10 cellular contexts compared by ENCODE assay signal in the genomic region with DNA sequence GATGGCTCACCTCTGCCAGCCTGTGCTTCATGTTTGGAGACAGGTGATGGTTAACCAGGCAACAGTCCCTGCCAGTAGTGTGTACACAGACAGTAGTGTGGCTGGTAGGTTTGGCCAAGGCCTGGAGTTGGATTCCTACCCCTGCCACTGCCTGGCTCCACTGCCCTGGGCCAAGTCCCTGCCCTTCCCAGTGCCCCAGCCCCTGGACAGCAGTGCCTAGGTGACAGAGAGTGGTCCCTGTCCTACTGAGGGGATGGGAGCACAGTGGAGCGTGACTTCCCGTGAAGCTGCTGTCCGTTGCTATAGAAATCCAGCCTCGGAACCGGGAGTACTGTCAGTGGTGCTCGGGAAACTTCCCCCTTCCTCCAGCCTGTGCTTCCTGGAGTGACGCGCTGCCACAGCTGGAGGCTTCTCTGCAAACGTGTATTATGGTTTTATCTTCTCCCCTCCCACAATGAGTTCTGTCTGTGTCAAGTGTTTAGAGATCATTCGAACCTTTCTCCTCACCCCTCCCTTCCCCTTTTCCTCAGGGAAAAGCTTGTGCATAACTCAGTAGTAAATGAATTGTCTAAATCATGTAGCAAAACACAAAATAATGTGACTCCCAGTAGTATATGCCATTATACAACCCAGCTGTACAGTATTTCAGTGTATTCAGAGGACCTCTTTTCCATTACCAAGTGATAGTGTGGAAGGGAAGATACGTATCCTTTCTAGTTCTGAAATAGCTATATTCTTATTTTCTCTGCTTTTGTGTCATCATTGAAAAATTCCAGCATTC.
DNase-seq lines count a peak whose midpoint lies in the region; ATAC-seq and TF ChIP-seq lines count a peak whose summit lies in the region.
"Had no signal": no experiment of that assay in that cellular context is flagged by ENCODE, and none has a peak within 500 bp of the region (broad histone marks: within the 10 kb centered on the region; RNA-seq: fewer than 3 reads in every experiment).

No MANE protein-coding gene starts in this region.

- POLR2A ChIA-PET in AG04449 (lab: Yijun Ruan, JAX) = interaction anchor here (0.7 to 1.0 kb wide), 3 partner anchors 17 to 134 kb away, joined by 3 read pairs; no protein-coding TSS in a partner anchor

- no peak overlapping the region for H2AFZ ChIP-seq in KMS-11 (ENCODE audit: low read depth)

- 0 out of 2 replicates have a peak, but pooled peaks cover 8% of the 10 kb centered on the region for H4K20me1 ChIP-seq in KMS-11 (ENCODE audit: insufficient read depth)

- H3K36me3 ChIP-seq in KMS-11 (ENCODE audit: insufficient read depth) (no peaks in the 10 kb centered on the region), liver (ENCODE audit: control insufficient read depth in 4 of 4, insufficient read depth in 3 of 4, low read depth in 1 of 4, low read length in 3 of 4) (peaks cover 0 to 5% (median 0%) of the 10 kb centered on the region in 4 donors)

- H3K9me3 ChIP-seq in liver (ENCODE audit: control insufficient read depth in 4 of 4, low read length in 3 of 4) = no peaks in the 10 kb centered on the region

- DNase-seq in AG04449 (ENCODE audit: low read depth, low spot score) (no peak), astrocyte of the spinal cord (ENCODE audit: low read depth, low spot score) (peak; percentile 79)
- DNase-seq: activated CD4-positive, alpha-beta T cell treated with anti-CD3 and anti-CD28 coated beads, Interleukin-2, amount 50 U/mL, for 4 hours; NCI-H2171 treated with DMSO at 0.1 percent for 48 hours had no signal

- H3K79me2 ChIP-seq in KMS-11 (ENCODE audit: insufficient read depth, low read depth) = peaks cover 100% of the 10 kb centered on the region

- H3K27me3 ChIP-seq in KMS-11 (ENCODE audit: insufficient read depth, low read depth) (no peaks in the 10 kb centered on the region), liver (ENCODE audit: control insufficient read depth in 4 of 4, insufficient read depth in 4 of 4, low read length in 3 of 4) (no peaks in the 10 kb centered on the region)

- WGBS in liver = 39% methylated on average over 11 of the region's 11 CpGs

- H3K4me1 ChIP-seq in KMS-11 (ENCODE audit: low read depth, poor library complexity, severe bottlenecking) (peaks cover 81% of the 10 kb centered on the region), liver (ENCODE audit: control insufficient read depth in 4 of 4, insufficient read depth in 4 of 4, low read length in 3 of 4) (peaks cover 21 to 63% (median 55%) of the 10 kb centered on the region in 4 donors)

- no peak for TF ChIP-seq CTCF in AG04449 (IDR thresholded peaks at IDR 0.05; ENCODE audit: insufficient read depth, low read length, missing control alignments)
- no peak for TF ChIP-seq CTCF in KMS-11 (conservative IDR thresholded peaks at IDR 0.05; ENCODE audit: low read depth, low read length)
- TF ChIP-seq CTCF in astrocyte of the spinal cord (IDR thresholded peaks at IDR 0.05; ENCODE audit: low read depth, low read length) = no peak
- TF ChIP-seq CTCF in liver (IDR thresholded peaks at IDR 0.05; ENCODE audit: low read depth, low read length, missing input control) = no peak

- H3K9ac ChIP-seq in KMS-11 = peak overlapping the region; percentile 23; the same call in 1 of the 2 replicates
- H3K9ac ChIP-seq in liver (ENCODE audit: low read depth in 1 of 2, low read length in 2 of 2) = no peak overlapping the region

- TF ChIP-seq RAD21 in liver (IDR thresholded peaks at IDR 0.05) = peak in 1 of 2 donors; percentile 65

- in situ Hi-C loops in astrocyte of the spinal cord (cut with HindIII; ENCODE audit: low sequenced_read_pairs) = no loop called here

- H3K4me3 ChIP-seq in AG04449 (ENCODE audit: low read depth, low read length) (peak overlapping the region; percentile 12), KMS-11 (IDR thresholded peaks at IDR 0.05; ENCODE audit: insufficient read depth, low read depth, low read length) (no peak overlapping the region), astrocyte of the spinal cord (ENCODE audit: low read depth, low read length) (no peak overlapping the region), liver (ENCODE audit: low read depth in 1 of 3, low read length in 3 of 3) (no peak overlapping the region)

- no peak for ATAC-seq in GM18867 (IDR thresholded peaks at IDR 0.05; ENCODE audit: unreplicated experiment)
- no peak for ATAC-seq in HG03378 (IDR thresholded peaks at IDR 0.05; ENCODE audit: unreplicated experiment)
- ATAC-seq in GM19395 (IDR thresholded peaks at IDR 0.05; ENCODE audit: unreplicated experiment) = no peak
- ATAC-seq in HG02642 (IDR thresholded peaks at IDR 0.05; ENCODE audit: poor library complexity, unreplicated experiment) = no peak

- H3K4me2 ChIP-seq in KMS-11 = peak overlapping the region; percentile 93

- CTCF ChIA-PET in AG04449 (lab: Yijun Ruan, JAX) = interaction anchor here (0.6 kb wide), 1 partner anchor 29 kb away, joined by 3 read pairs; no protein-coding TSS in a partner anchor

- H3K27ac ChIP-seq in KMS-11 (peak overlapping the region; percentile 54), liver (ENCODE audit: low read depth in 1 of 2, low read length in 2 of 2) (peak overlapping the region; percentile 25 to 36)

TF ChIP-seq in liver, 16 proteins besides CTCF, POLR2A, EP300 and RAD21:
- TF ChIP-seq, protein P1, sequence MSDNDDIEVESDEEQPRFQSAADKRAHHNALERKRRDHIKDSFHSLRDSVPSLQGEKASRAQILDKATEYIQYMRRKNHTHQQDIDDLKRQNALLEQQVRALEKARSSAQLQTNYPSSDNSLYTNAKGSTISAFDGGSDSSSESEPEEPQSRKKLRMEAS (IDR thresholded peaks at IDR 0.05) = peak; percentile 73
- TF ChIP-seq FOXA2 (IDR thresholded peaks at IDR 0.05) = peak; percentile 87
- peak; percentile 44 for TF ChIP-seq SP1 (IDR thresholded peaks at IDR 0.05)
- peak; percentile 51 for TF ChIP-seq FOXA1 (IDR thresholded peaks at IDR 0.05)
- TF ChIP-seq HNF4A (conservative IDR thresholded peaks at IDR 0.05) = peak; percentile 51 to 75
- no peak for TF ChIP-seq NR2F2 (IDR thresholded peaks at IDR 0.05)
- peak; percentile 47 for TF ChIP-seq YY1 (IDR thresholded peaks at IDR 0.05)
- TF ChIP-seq, protein P2, sequence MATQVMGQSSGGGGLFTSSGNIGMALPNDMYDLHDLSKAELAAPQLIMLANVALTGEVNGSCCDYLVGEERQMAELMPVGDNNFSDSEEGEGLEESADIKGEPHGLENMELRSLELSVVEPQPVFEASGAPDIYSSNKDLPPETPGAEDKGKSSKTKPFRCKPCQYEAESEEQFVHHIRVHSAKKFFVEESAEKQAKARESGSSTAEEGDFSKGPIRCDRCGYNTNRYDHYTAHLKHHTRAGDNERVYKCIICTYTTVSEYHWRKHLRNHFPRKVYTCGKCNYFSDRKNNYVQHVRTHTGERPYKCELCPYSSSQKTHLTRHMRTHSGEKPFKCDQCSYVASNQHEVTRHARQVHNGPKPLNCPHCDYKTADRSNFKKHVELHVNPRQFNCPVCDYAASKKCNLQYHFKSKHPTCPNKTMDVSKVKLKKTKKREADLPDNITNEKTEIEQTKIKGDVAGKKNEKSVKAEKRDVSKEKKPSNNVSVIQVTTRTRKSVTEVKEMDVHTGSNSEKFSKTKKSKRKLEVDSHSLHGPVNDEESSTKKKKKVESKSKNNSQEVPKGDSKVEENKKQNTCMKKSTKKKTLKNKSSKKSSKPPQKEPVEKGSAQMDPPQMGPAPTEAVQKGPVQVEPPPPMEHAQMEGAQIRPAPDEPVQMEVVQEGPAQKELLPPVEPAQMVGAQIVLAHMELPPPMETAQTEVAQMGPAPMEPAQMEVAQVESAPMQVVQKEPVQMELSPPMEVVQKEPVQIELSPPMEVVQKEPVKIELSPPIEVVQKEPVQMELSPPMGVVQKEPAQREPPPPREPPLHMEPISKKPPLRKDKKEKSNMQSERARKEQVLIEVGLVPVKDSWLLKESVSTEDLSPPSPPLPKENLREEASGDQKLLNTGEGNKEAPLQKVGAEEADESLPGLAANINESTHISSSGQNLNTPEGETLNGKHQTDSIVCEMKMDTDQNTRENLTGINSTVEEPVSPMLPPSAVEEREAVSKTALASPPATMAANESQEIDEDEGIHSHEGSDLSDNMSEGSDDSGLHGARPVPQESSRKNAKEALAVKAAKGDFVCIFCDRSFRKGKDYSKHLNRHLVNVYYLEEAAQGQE (IDR thresholded peaks at IDR 0.05) = peak; percentile 39
- peak; percentile 40 to 74 for TF ChIP-seq RXRA (IDR thresholded peaks at IDR 0.05)
- no peak for TF ChIP-seq JUND (IDR thresholded peaks at IDR 0.05)
- no peak for TF ChIP-seq HNF4G (IDR thresholded peaks at IDR 0.05)
